In genomic region chr3:143040264-143040879, GRCh38 we compare ENCODE assay signal across 8 cellular contexts. TPM values are rescaled to one million over a fixed set of nuclear protein-coding genes. Genes with fewer than 3 reads are reported as not detected.
DNase-seq lines count a peak whose midpoint lies in the region; ATAC-seq, FAIRE-seq and TF ChIP-seq lines count a peak whose summit lies in the region.

No MANE protein-coding gene starts in this region.

- POLR2A ChIA-PET in A673 (lab: Charles Lee; ENCODE audit: low non-redundant PET), result no interaction called here

- no peaks in the 10 kb centered on the region for H3K9me3 ChIP-seq in A673 (ENCODE audit: low read depth, low read length, poor library complexity, severe bottlenecking)
- no peaks in the 10 kb centered on the region for H3K9me3 ChIP-seq in small intestine (ENCODE audit: control insufficient read depth, low read depth)

- TF ChIP-seq CTCF in A673 (conservative IDR thresholded peaks at IDR 0.05; ENCODE audit: low read depth, low read length), result peak; percentile 51
- peak in 1 of 2 experiments; percentile 59; a peak in 3 of 4 replicates for TF ChIP-seq CTCF in GM23338 (conservative IDR thresholded peaks at IDR 0.05; ENCODE audit: low read depth in 2 of 2)

- H3K4me3 ChIP-seq in A673 (ENCODE audit: low read depth, low read length, poor library complexity, severe bottlenecking) (no peak overlapping the region), GM23338 (no peak overlapping the region), small intestine (ENCODE audit: low read depth in 1 of 2, low read length in 2 of 2) (no peak overlapping the region)

- no peak overlapping the region for H3K27ac Mint-ChIP-seq in GM23338
- H3K27ac Mint-ChIP-seq in activated T-cell treated with anti-CD3 and anti-CD28 coated beads, Interleukin-2, amount 50 U/mL, for 24 hours, result no peak overlapping the region

- H3K4me1 ChIP-seq in A673 (ENCODE audit: insufficient read depth, low read length, poor library complexity, severe bottlenecking) (no peaks in the 10 kb centered on the region), GM23338 (ENCODE audit: insufficient read depth) (no peaks in the 10 kb centered on the region), small intestine (ENCODE audit: control insufficient read depth in 2 of 2, insufficient read depth in 1 of 2, low read depth in 1 of 2, low read length in 1 of 2) (peaks cover 0 to 1% of the 10 kb centered on the region in 2 donors)

- FAIRE-seq in small intestine (lab: Jason Lieb, UNC), result no peak

- peaks cover 76% of the 10 kb centered on the region for H3K36me3 Mint-ChIP-seq in GM23338 (ENCODE audit: low read depth)
- peaks cover 91% of the 10 kb centered on the region for H3K36me3 Mint-ChIP-seq in activated T-cell treated with anti-CD3 and anti-CD28 coated beads, Interleukin-2, amount 50 U/mL, for 24 hours (ENCODE audit: low read depth)

- H3K36me3 ChIP-seq in A673 (ENCODE audit: insufficient read depth, low read length, poor library complexity, severe bottlenecking) (peaks cover 82% of the 10 kb centered on the region), GM23338 (ENCODE audit: insufficient read depth) (peaks cover 64% of the 10 kb centered on the region), small intestine (ENCODE audit: control insufficient read depth in 2 of 2, insufficient read depth in 2 of 2, low read length in 2 of 2) (peaks cover 9 to 11% of the 10 kb centered on the region in 2 donors)

- WGBS in small intestine, 3 donors, result 74 to 78% (median 75%) methylated on average over 3 of the region's 3 CpGs

- H3K9me3 Mint-ChIP-seq in GM23338, result 0 out of 3 replicates have a peak, but pooled peaks cover under 1% of the 10 kb centered on the region
- no peaks in the 10 kb centered on the region for H3K9me3 Mint-ChIP-seq in activated T-cell treated with anti-CD3 and anti-CD28 coated beads, Interleukin-2, amount 50 U/mL, for 24 hours

- in situ Hi-C loops in SK-MEL-5 (cut with HindIII; ENCODE audit: low pct_unique_long_range_greater_than_20kb, low sequenced_read_pairs), result no loop called here

- no TSS peak for BruUV-seq in A673 (replicated peaks; lab: Mats Ljungman, UMichigan)

- H3K4me1 Mint-ChIP-seq in GM23338, result no peaks in the 10 kb centered on the region
- H3K4me1 Mint-ChIP-seq in activated T-cell treated with anti-CD3 and anti-CD28 coated beads, Interleukin-2, amount 50 U/mL, for 24 hours (ENCODE audit: low read depth), result peaks cover 11% of the 10 kb centered on the region

- H3K27me3 ChIP-seq in A673 (replicated peaks; ENCODE audit: insufficient read depth, low read depth, low read length, poor library complexity) (no peaks in the 10 kb centered on the region), GM23338 (ENCODE audit: insufficient read depth) (no peaks in the 10 kb centered on the region), small intestine (ENCODE audit: control insufficient read depth in 2 of 2, insufficient read depth in 2 of 2, low read length in 2 of 2) (no peaks in the 10 kb centered on the region)

- intact Hi-C loops in A673 (cut with micrococcal nuclease; ENCODE audit: unreplicated experiment), result no loop called here

- no peak for ATAC-seq in GM23338

- no peak overlapping the region for H3K27ac ChIP-seq in A673 (ENCODE audit: low read depth, low read length, poor library complexity, severe bottlenecking)
- H3K27ac ChIP-seq in GM23338 (ENCODE audit: low read depth), result no peak overlapping the region
- H3K27ac ChIP-seq in small intestine (ENCODE audit: low read depth in 1 of 2, low read length in 1 of 2), result no peak overlapping the region

- H2AFZ ChIP-seq in GM23338, result no peak overlapping the region

- peaks cover 7% of the 10 kb centered on the region for H4K20me1 ChIP-seq in GM23338 (replicated peaks; ENCODE audit: insufficient read depth)

- H3K9me2 ChIP-seq in GM23338 (ENCODE audit: insufficient read depth), result no peaks in the 10 kb centered on the region

- no peaks in the 10 kb centered on the region for H3F3A ChIP-seq in GM23338 (replicated peaks; ENCODE audit: low read depth)

- H3K4me3 Mint-ChIP-seq in GM23338, result no peak overlapping the region
- H3K4me3 Mint-ChIP-seq in activated T-cell treated with anti-CD3 and anti-CD28 coated beads, Interleukin-2, amount 50 U/mL, for 24 hours, result no peak overlapping the region

- H3K4me2 ChIP-seq in GM23338, result no peak overlapping the region

- DNase-seq in A673 (ENCODE audit: low spot score) (peak; percentile 32), GM23338 (ENCODE audit: low spot score) (peak; percentile 41), SK-MEL-5 (ENCODE audit: low read depth, low spot score) (peak; percentile 55), glomerular visceral epithelial cell (ENCODE audit: extremely low spot score) (peak; percentile 8), LoVo (ENCODE audit: low spot score) (no peak), small intestine (no peak), COLO668 (lab: John Stamatoyannopoulos, UW; ENCODE audit: unreplicated experiment) (no peak)
- no peak for DNase-seq in activated T-cell treated with anti-CD3 and anti-CD28 coated beads, Interleukin-2, amount 50 U/mL, for 24 hours

- CTCF ChIA-PET in A673 (lab: Charles Lee), result interaction anchor here (0.8 to 1.0 kb wide), 2 partner anchors 282 to 604 kb away, joined by 3 read pairs; no protein-coding TSS in a partner anchor

- no peaks in the 10 kb centered on the region for H3K27me3 Mint-ChIP-seq in GM23338 (ENCODE audit: insufficient read depth, low read depth, poor library complexity)
- H3K27me3 Mint-ChIP-seq in activated T-cell treated with anti-CD3 and anti-CD28 coated beads, Interleukin-2, amount 50 U/mL, for 24 hours, result no peaks in the 10 kb centered on the region

- peaks cover 22% of the 10 kb centered on the region for H3K79me2 ChIP-seq in GM23338 (replicated peaks; ENCODE audit: insufficient read depth)

TF ChIP-seq in GM23338, 12 proteins besides CTCF, POLR2A, EP300 and RAD21 (continues in another document):
- TF ChIP-seq CREB1 (CRISPR knock-in tag; IDR thresholded peaks at IDR 0.05; ENCODE audit: low read depth) (no peak), EZH2 (IDR thresholded peaks at IDR 0.05; ENCODE audit: low read depth, unreplicated experiment) (no peak), ZNF114 (CRISPR knock-in tag; IDR thresholded peaks at IDR 0.05) (no peak), REST (IDR thresholded peaks at IDR 0.05; ENCODE audit: unreplicated experiment) (no peak), EZH2phosphoT487 (IDR thresholded peaks at IDR 0.05; ENCODE audit: unreplicated experiment) (no peak), NANOG (IDR thresholded peaks at IDR 0.05; ENCODE audit: borderline replicate concordance) (no peak), JUNB (IDR thresholded peaks at IDR 0.05; ENCODE audit: unreplicated experiment) (no peak), ZNF331 (CRISPR knock-in tag; IDR thresholded peaks at IDR 0.05; ENCODE audit: low read depth) (no peak)

RNA-seq across cellular contexts. Expression of gene U2SURP, which starts 39.0 kb away (rescaled TPM):
- total RNA-seq in A673 (2021), result 164 and 165 TPM in 2 replicates
- 108 and 116 TPM in 2 replicates for total RNA-seq in GM23338 (2014; rRNA removed; shearing (Covaris generic))
- polyA plus RNA-seq in GM23338 (2016; fragmentation: Nextera tagmentation; extraction: Ambion mirVana) (339 and 372 TPM in 2 replicates), small intestine (10 to 100 TPM; 20.0 to 30.9 (median 27.5) TPM)
- total RNA-seq in SK-MEL-5 (2014; rRNA removed; shearing (Covaris generic)), result 116 and 120 TPM in 2 replicates
- polyA plus RNA-seq in SK-MEL-5 (2015; cell fraction: cytosol; rRNA removed), result 45.6 and 66.1 TPM in 2 replicates
- polyA plus RNA-seq in SK-MEL-5 (2015; cell fraction: nucleus; rRNA removed), result 318 and 341 TPM in 2 replicates

Comparison
In these comparisons a context has a peak if more than half of its experiments do, and no peak if none do; other contexts are left out.
1. DNase-seq: peak in A673 (single experiment), GM23338 (single experiment), SK-MEL-5 (single experiment) and glomerular visceral epithelial cell (single experiment); none in activated T-cell treated with anti-CD3 and anti-CD28 coated beads, Interleukin-2, amount 50 U/mL, for 24 hours (single experiment), LoVo (single experiment), small intestine (single experiment) and COLO668 (single experiment).